ENCODE assay signal across 21 cellular contexts in the genomic region with DNA sequence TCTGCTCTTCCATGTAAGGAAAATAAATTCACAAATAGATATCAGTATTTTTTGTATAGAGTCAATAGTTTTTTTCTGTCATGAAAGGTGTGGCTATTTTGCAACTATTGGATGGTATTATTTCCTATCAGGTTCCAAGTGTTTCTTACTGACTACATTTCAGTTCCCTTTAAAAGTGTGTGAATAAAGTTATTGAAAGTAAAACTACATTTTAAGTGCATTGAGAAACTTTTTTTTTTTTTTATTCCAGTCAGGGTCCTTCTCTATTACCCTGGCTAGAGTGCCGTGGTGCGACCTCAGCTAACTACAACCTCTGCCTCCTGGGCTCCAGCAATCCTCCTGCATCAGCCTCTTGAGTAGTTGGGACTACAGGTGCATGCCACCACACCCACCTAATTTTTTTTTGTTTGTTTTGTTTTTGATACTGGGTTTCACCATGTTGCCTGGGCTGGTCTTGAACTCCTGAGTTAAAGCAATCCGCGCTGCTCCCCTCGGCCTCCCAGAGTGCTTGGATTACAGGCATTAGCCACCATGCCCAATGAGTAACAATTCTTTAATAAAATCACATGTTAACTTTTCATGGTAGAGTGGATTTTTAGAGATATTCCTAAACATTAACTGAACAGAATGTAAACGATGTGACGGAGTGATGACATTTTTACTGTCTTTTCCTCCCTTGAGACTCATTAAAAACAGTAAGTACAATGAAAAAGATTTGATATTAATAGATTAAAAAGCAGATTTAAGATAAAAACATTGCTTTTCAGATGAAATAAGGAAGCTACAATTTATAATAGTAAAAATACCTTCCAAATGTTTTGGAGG.
"Had no signal": no experiment of that assay in that cellular context is flagged by ENCODE, and none has a peak within 500 bp of the region (broad histone marks: within the 10 kb centered on the region; RNA-seq: fewer than 3 reads in every experiment).

No MANE protein-coding gene starts in this region.

- FAIRE-seq: endometrium, small intestine had no signal

- H3K36me3 Mint-ChIP-seq: mesothelial cell of epicardium had no signal

- H3K27me3 ChIP-seq: body of pancreas, cardiac muscle cell, left lung, stomach, suprapubic skin, tibial nerve had no signal

- DNase-seq: activated CD4-positive, alpha-beta T cell treated with anti-CD3 and anti-CD28 coated beads, Interleukin-2, amount 50 U/mL, for 4 hours; activated naive CD4-positive, alpha-beta T cell treated with Interleukin-2 at 50 U/mL for 16 hours; activated T-cell treated with anti-CD3 and anti-CD28 coated beads, Interleukin-2, amount 50 U/mL, for 48 hours; anterior cingulate cortex; body of pancreas; foreskin melanocyte; immature natural killer cell; small intestine; stimulated activated CD4-positive, alpha-beta T cell treated with anti-CD3 and anti-CD28 coated beads, Interleukin-2, amount 100 ng/mL, for 24 hours; stomach; T-helper 1 cell; T-helper 9 cell had no signal

- H3K4me1 ChIP-seq: left lung had no signal

- H3K27ac ChIP-seq: body of pancreas, cardiac muscle cell, left lung, stomach, suprapubic skin, tibial nerve had no signal

- H3K36me3 ChIP-seq: cardiac muscle cell, left lung had no signal

- H3K4me1 Mint-ChIP-seq: neural crest cell had no signal

- H3K9me3 Mint-ChIP-seq: immature natural killer cell; mesothelial cell of epicardium; neural crest cell; stimulated activated memory B cell treated with anti-CD40 and anti-IgM and Interleukin-4, amounts not matched to agents 10 μg/mL and 1 μg/mL and 100 μg/mL, for 72 hours had no signal

- H3K4me3 Mint-ChIP-seq: immature natural killer cell; mesothelial cell of epicardium; neural crest cell; stimulated activated memory B cell treated with anti-CD40 and anti-IgM and Interleukin-4, amounts not matched to agents 10 μg/mL and 1 μg/mL and 100 μg/mL, for 72 hours had no signal

- H3K9me3 ChIP-seq: body of pancreas, left lung, stomach, suprapubic skin, tibial nerve had no signal

- H3K27me3 Mint-ChIP-seq: stimulated activated memory B cell treated with anti-CD40 and anti-IgM and Interleukin-4, amounts not matched to agents 10 μg/mL and 1 μg/mL and 100 μg/mL, for 72 hours had no signal

- H3K4me3 ChIP-seq: body of pancreas, cardiac muscle cell, left lung, lung, stomach, suprapubic skin, tibial nerve had no signal

- H3K27ac Mint-ChIP-seq: mesothelial cell of epicardium; stimulated activated memory B cell treated with anti-CD40 and anti-IgM and Interleukin-4, amounts not matched to agents 10 μg/mL and 1 μg/mL and 100 μg/mL, for 72 hours had no signal
